Comparison of ENCODE assay signal across 1 cellular context in the genomic region with DNA sequence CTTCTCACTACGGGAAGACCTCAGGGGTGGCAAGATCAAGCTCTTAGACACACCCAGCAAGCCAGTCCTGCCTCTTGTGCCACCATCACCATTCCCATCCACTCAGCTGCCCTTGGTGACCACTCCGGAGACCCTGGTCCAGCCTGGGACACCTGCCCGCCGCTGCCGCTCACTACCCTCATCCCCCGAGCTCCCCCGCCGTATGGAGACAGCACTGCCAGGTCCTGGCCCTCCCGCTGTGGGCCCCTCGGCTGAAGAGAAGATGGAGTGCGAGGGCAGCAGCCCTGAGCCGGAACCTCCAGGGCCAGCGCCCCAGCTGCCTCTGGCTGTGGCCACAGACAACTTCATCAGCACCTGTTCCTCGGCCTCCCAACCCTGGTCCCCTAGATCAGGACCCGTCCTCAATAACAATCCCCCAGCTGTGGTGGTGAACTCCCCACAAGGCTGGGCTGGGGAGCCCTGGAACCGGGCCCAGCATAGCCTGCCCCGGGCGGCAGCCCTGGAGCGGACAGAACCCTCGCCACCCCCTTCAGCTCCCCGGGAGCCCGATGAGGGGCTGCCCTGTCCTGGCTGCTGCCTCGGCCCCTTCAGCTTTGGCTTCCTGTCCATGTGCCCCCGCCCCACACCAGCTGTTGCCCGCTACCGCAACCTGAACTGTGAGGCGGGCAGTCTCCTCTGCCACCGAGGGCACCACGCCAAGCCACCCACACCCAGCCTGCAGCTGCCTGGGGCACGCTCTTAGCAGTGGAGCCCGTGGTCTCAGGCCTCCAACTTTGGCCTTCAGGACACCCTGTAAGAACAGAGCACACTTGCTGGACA.
A peak's percentile ranks its signal among the peaks of the same experiment; 100 is the strongest.
TF ChIP-seq lines count a peak whose summit lies in the region.

No MANE protein-coding gene starts in this region.

TF ChIP-seq in K562, 482 proteins besides CTCF, POLR2A, EP300 and RAD21:
- TF ChIP-seq CBX2 (IDR thresholded peaks at IDR 0.05; ENCODE audit: insufficient read depth, low read length, poor library complexity, severe bottlenecking) (no peak), RBFOX2 (IDR thresholded peaks at IDR 0.05; ENCODE audit: low read depth, low read length) (0 out of 2 replicates have a peak, but pooled peaks have one; percentile 23), NUFIP1 (IDR thresholded peaks at IDR 0.05; ENCODE audit: partially characterized antibody) (no peak)
- TF ChIP-seq, protein P1, sequence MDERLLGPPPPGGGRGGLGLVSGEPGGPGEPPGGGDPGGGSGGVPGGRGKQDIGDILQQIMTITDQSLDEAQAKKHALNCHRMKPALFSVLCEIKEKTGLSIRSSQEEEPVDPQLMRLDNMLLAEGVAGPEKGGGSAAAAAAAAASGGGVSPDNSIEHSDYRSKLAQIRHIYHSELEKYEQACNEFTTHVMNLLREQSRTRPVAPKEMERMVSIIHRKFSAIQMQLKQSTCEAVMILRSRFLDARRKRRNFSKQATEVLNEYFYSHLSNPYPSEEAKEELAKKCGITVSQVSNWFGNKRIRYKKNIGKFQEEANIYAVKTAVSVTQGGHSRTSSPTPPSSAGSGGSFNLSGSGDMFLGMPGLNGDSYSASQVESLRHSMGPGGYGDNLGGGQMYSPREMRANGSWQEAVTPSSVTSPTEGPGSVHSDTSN (CRISPR knock-in tag; IDR thresholded peaks at IDR 0.05; ENCODE audit: low read depth) = no peak
- TF ChIP-seq, protein P1 (tag; conservative IDR thresholded peaks at IDR 0.05; ENCODE audit: low read depth) = no peak
